In genomic region chr6:156423075-156423474, GRCh38 we compare ENCODE assay signal across 19 cellular contexts.
A peak's percentile ranks its signal among the peaks of the same experiment; 100 is the strongest.
DNase-seq lines count a peak whose midpoint lies in the region; ATAC-seq and TF ChIP-seq lines count a peak whose summit lies in the region.
"Had no signal": no experiment of that assay in that cellular context is flagged by ENCODE, and none has a peak within 500 bp of the region (broad histone marks: within the 10 kb centered on the region; RNA-seq: fewer than 3 reads in every experiment).

No MANE protein-coding gene starts in this region.

- no TSS peak for BruUV-seq in OCI-LY7 (replicated peaks; lab: Mats Ljungman, UMichigan)

- H3K79me2 ChIP-seq in OCI-LY7 (ENCODE audit: insufficient read depth, low read depth, low read length) = no peaks in the 10 kb centered on the region

- in situ Hi-C loops in astrocyte of the spinal cord (cut with HindIII; ENCODE audit: low sequenced_read_pairs) = no loop called here
- in situ Hi-C loops in GM13976 (cut with MboI; ENCODE audit: low sequenced_read_pairs, unreplicated experiment) = no loop called here

- TF ChIP-seq CTCF in astrocyte of the spinal cord (IDR thresholded peaks at IDR 0.05; ENCODE audit: low read depth, low read length) (no peak), natural killer cell (IDR thresholded peaks at IDR 0.05) (no peak), OCI-LY7 (conservative IDR thresholded peaks at IDR 0.05; ENCODE audit: low read length) (no peak), GM13976 (IDR thresholded peaks at IDR 0.05; ENCODE audit: borderline replicate concordance, control extremely low read depth, extremely low read depth, insufficient read depth, missing control alignments) (no peak)

- peaks cover 19% of the 10 kb centered on the region for H3K4me1 Mint-ChIP-seq in activated CD4-positive, alpha-beta T cell treated with anti-CD3 and anti-CD28 coated beads, Interleukin-2, amount 10 ng/mL, durations not matched to agents 24 days and 14 days
- peaks cover 16% of the 10 kb centered on the region for H3K4me1 Mint-ChIP-seq in T-helper 2 cell treated with Interferon-gamma antibody and Interleukin-4, amounts not matched to agents 5 μg/mL and 100 μg/mL, for 36 hours (ENCODE audit: low read depth)
- peaks cover 30 to 31% of the 10 kb centered on the region in 2 donors for H3K4me1 Mint-ChIP-seq in natural killer cell
- H3K4me1 Mint-ChIP-seq: nephron had no signal

- ATAC-seq in natural killer cell = peak in 2 of 3 donors; percentile 30 to 43
- ATAC-seq in HG03439 (IDR thresholded peaks at IDR 0.05; ENCODE audit: unreplicated experiment) = no peak
- ATAC-seq: lower lobe of right lung had no signal

- no peak overlapping the region for H3K4me2 ChIP-seq in OCI-LY7 (ENCODE audit: low read length)

- no peak for DNase-seq in activated CD4-positive, alpha-beta T cell treated with anti-CD3 and anti-CD28 coated beads, Interleukin-2, amount 10 ng/mL, durations not matched to agents 24 days and 14 days
- DNase-seq in activated CD4-positive, alpha-beta T cell treated with anti-CD3 and anti-CD28 coated beads for 48 hours = no peak
- no peak for DNase-seq in T-helper 2 cell treated with Interferon-gamma antibody and Interleukin-4, amounts not matched to agents 5 μg/mL and 100 μg/mL, for 36 hours (ENCODE audit: low spot score)
- peak; percentile 77 for DNase-seq in astrocyte of the spinal cord (ENCODE audit: low read depth, low spot score)
- DNase-seq in natural killer cell = no peak
- no peak for DNase-seq in OCI-LY7 (ENCODE audit: low spot score)
- no peak for DNase-seq in GM13976 (ENCODE audit: low spot score)
- DNase-seq: activated CD4-positive, alpha-beta T cell treated with anti-CD3 and anti-CD28 coated beads for 1 hour; activated T-cell treated with anti-CD3 and anti-CD28 coated beads, Interleukin-2, amount 50 U/mL, for 1 hour; lower lobe of right lung; NCI-H1092 treated with DMSO at 0.1 percent for 48 hours; NCI-H2171; NCI-H82 had no signal

- H3K36me3 Mint-ChIP-seq in activated CD4-positive, alpha-beta T cell treated with anti-CD3 and anti-CD28 coated beads, Interleukin-2, amount 10 ng/mL, durations not matched to agents 24 days and 14 days (ENCODE audit: low read depth) = no peaks in the 10 kb centered on the region
- no peaks in the 10 kb centered on the region for H3K36me3 Mint-ChIP-seq in T-helper 2 cell treated with Interferon-gamma antibody and Interleukin-4, amounts not matched to agents 5 μg/mL and 100 μg/mL, for 36 hours (ENCODE audit: low read depth)
- no peaks in the 10 kb centered on the region for H3K36me3 Mint-ChIP-seq in natural killer cell
- H3K36me3 Mint-ChIP-seq: CD4-positive, CD25-positive, alpha-beta regulatory T cell had no signal

- no peak overlapping the region for H3K4me3 ChIP-seq in astrocyte of the spinal cord (ENCODE audit: low read depth, low read length)
- H3K4me3 ChIP-seq in OCI-LY7 (ENCODE audit: low read depth, low read length, poor library complexity, severe bottlenecking) = no peak overlapping the region
- H3K4me3 ChIP-seq: coronary artery, lower lobe of right lung had no signal

- no peaks in the 10 kb centered on the region for H3K9me3 ChIP-seq in OCI-LY7 (ENCODE audit: low read length)
- H3K9me3 ChIP-seq: lower lobe of right lung had no signal

- H3K36me3 ChIP-seq in OCI-LY7 (ENCODE audit: insufficient read depth, low read length) = no peaks in the 10 kb centered on the region; the same call in 1 of the 2 replicates
- H3K36me3 ChIP-seq: lower lobe of right lung had no signal

- no peaks in the 10 kb centered on the region for H4K20me1 ChIP-seq in OCI-LY7 (ENCODE audit: insufficient read depth, low read length)

- no peaks in the 10 kb centered on the region for H3K9me3 Mint-ChIP-seq in activated CD4-positive, alpha-beta T cell treated with anti-CD3 and anti-CD28 coated beads, Interleukin-2, amount 10 ng/mL, durations not matched to agents 24 days and 14 days
- H3K9me3 Mint-ChIP-seq in T-helper 2 cell treated with Interferon-gamma antibody and Interleukin-4, amounts not matched to agents 5 μg/mL and 100 μg/mL, for 36 hours = no peaks in the 10 kb centered on the region
- H3K9me3 Mint-ChIP-seq in natural killer cell = no peaks in the 10 kb centered on the region

- H3K27ac Mint-ChIP-seq in activated CD4-positive, alpha-beta T cell treated with anti-CD3 and anti-CD28 coated beads, Interleukin-2, amount 10 ng/mL, durations not matched to agents 24 days and 14 days = no peak overlapping the region
- H3K27ac Mint-ChIP-seq in T-helper 2 cell treated with Interferon-gamma antibody and Interleukin-4, amounts not matched to agents 5 μg/mL and 100 μg/mL, for 36 hours = no peak overlapping the region
- peak overlapping the region in 1 of 2 donors; percentile 73 for H3K27ac Mint-ChIP-seq in natural killer cell
- H3K27ac Mint-ChIP-seq: nephron had no signal

- peak overlapping the region; percentile 5 for H3K4me3 Mint-ChIP-seq in activated CD4-positive, alpha-beta T cell treated with anti-CD3 and anti-CD28 coated beads, Interleukin-2, amount 10 ng/mL, durations not matched to agents 24 days and 14 days
- H3K4me3 Mint-ChIP-seq in T-helper 2 cell treated with Interferon-gamma antibody and Interleukin-4, amounts not matched to agents 5 μg/mL and 100 μg/mL, for 36 hours = peak overlapping the region; percentile 19
- H3K4me3 Mint-ChIP-seq in natural killer cell = peak overlapping the region; percentile 1
- H3K4me3 Mint-ChIP-seq: nephron; stimulated activated naive CD8-positive, alpha-beta T cell treated with anti-CD3 and anti-CD28 coated beads, Interleukin-15, Interleukin-2, amounts not matched to agents 100 ng/mL and 50 ng/mL, for 24 hours had no signal

- CTCF ChIA-PET in OCI-LY7 (lab: Charles Lee; ENCODE audit: unreplicated experiment) = no interaction called here

- H3K27me3 Mint-ChIP-seq in activated CD4-positive, alpha-beta T cell treated with anti-CD3 and anti-CD28 coated beads, Interleukin-2, amount 10 ng/mL, durations not matched to agents 24 days and 14 days = no peaks in the 10 kb centered on the region
- peaks cover 7% of the 10 kb centered on the region for H3K27me3 Mint-ChIP-seq in T-helper 2 cell treated with Interferon-gamma antibody and Interleukin-4, amounts not matched to agents 5 μg/mL and 100 μg/mL, for 36 hours (ENCODE audit: low read depth)
- H3K27me3 Mint-ChIP-seq in natural killer cell (ENCODE audit: low read depth in 2 of 2) = peaks cover 6 to 26% of the 10 kb centered on the region in 2 donors
- H3K27me3 Mint-ChIP-seq: stimulated activated naive CD8-positive, alpha-beta T cell treated with anti-CD3 and anti-CD28 coated beads, Interleukin-15, Interleukin-2, amounts not matched to agents 100 ng/mL and 50 ng/mL, for 24 hours had no signal

- no peak overlapping the region for H3K27ac ChIP-seq in OCI-LY7 (ENCODE audit: low read depth, low read length, poor library complexity, severe bottlenecking)
- H3K27ac ChIP-seq: coronary artery, HL-60, lower lobe of right lung had no signal

- no peak overlapping the region for H2AFZ ChIP-seq in OCI-LY7 (ENCODE audit: low read length)

- peaks cover 7% of the 10 kb centered on the region for H3K4me1 ChIP-seq in OCI-LY7 (ENCODE audit: insufficient read depth, low read length, poor library complexity, severe bottlenecking)
- H3K4me1 ChIP-seq: lower lobe of right lung had no signal

- no peaks in the 10 kb centered on the region for H3K9me2 ChIP-seq in OCI-LY7 (ENCODE audit: insufficient read depth, low read length)

- intact Hi-C loops in activated CD4-positive, alpha-beta T cell treated with anti-CD3 and anti-CD28 coated beads, Interleukin-2, amount 10 ng/mL, durations not matched to agents 24 days and 14 days (cut with micrococcal nuclease) = no loop called here
- intact Hi-C loops in natural killer cell (cut with micrococcal nuclease) = no loop called here
- intact Hi-C loops in OCI-LY7 (cut with micrococcal nuclease; ENCODE audit: unreplicated experiment) = no loop called here

- POLR2A ChIA-PET in OCI-LY7 (lab: Charles Lee) = interaction anchor here (0.5 to 1.0 kb wide), 3 partner anchors 29 to 1795 kb away, joined by 4 to 5 read pairs (median 4); no protein-coding TSS in a partner anchor
